Comparison of ENCODE assay signal across 22 cellular contexts in the genomic region with DNA sequence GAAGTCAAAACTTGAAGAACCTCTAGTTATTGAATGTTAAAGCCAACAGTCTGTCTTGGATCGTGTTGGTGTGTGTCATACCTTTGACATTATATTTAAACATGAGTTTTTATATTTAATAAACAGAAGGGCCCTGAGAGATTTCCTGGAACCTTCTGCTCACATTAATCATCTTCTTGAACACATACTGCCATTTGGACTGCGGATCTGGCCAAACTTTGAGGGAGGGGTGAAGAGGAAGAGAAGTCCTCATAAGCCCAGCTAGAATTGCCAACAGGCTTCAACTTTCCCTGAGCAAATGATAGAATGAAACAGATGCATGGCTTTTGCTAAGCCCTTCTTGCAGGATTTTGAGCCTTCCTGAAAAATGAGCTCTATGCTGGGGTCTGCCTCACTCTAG. TPM values are rescaled to one million over a fixed set of nuclear protein-coding genes. Genes with fewer than 3 reads are reported as not detected.
"Had no signal": no experiment of that assay in that cellular context is flagged by ENCODE, and none has a peak within 500 bp of the region (broad histone marks: within the 10 kb centered on the region; RNA-seq: fewer than 3 reads in every experiment).

No MANE protein-coding gene starts in this region.

- DNase-seq: esophagus squamous epithelium; heart left ventricle; hippocampal formation; kidney glomerular epithelial cell; mucosa of descending colon; nephron progenitor cell; posterior cingulate gyrus; right cardiac atrium; stimulated activated CD4-positive, alpha-beta T cell treated with anti-CD3 and anti-CD28 coated beads, Interleukin-4, amount 100 ng/mL, for 1 hour; stimulated activated CD8-positive, alpha-beta memory T cell treated with anti-CD3 and anti-CD28 coated beads, Interleukin-4, amount 100 ng/mL, for 48 hours; stimulated activated naive CD8-positive, alpha-beta T cell treated with anti-CD3 and anti-CD28 coated beads, Interleukin-15, Interleukin-2, amounts not matched to agents 100 U/mL and 50 U/mL, for 24 hours; tibial artery; upper lobe of left lung; uterus had no signal

- H3K36me3 ChIP-seq: esophagus squamous epithelium, heart left ventricle, tibial artery, upper lobe of left lung, uterus had no signal

- H3K27ac Mint-ChIP-seq: dendritic cell treated with granulocyte-macrophage colony-stimulating factor and Interleukin-4, amounts not matched to agents 40 ng/mL and 50 ng/mL, for 4 days; nephron progenitor cell; stimulated activated effector memory CD8-positive, alpha-beta T cell treated with anti-CD3 and anti-CD28 coated beads, Interleukin-12 subunit alpha, Interleukin-12 subunit beta, amount 100 ng/mL, for 72 hours had no signal

- H3K9me3 ChIP-seq: esophagus squamous epithelium, mucosa of descending colon, upper lobe of left lung, uterus had no signal

- H3K4me3 Mint-ChIP-seq: dendritic cell treated with granulocyte-macrophage colony-stimulating factor and Interleukin-4, amounts not matched to agents 40 ng/mL and 50 ng/mL, for 4 days; nephron progenitor cell; stimulated activated effector memory CD8-positive, alpha-beta T cell treated with anti-CD3 and anti-CD28 coated beads, Interleukin-12 subunit alpha, Interleukin-12 subunit beta, amount 100 ng/mL, for 72 hours had no signal

- H3K36me3 Mint-ChIP-seq: stimulated activated effector memory CD8-positive, alpha-beta T cell treated with anti-CD3 and anti-CD28 coated beads, Interleukin-12 subunit alpha, Interleukin-12 subunit beta, amount 100 ng/mL, for 72 hours had no signal

- H3K27me3 ChIP-seq: heart left ventricle, upper lobe of left lung, uterus had no signal

- H3K4me1 Mint-ChIP-seq: stimulated activated effector memory CD8-positive, alpha-beta T cell treated with anti-CD3 and anti-CD28 coated beads, Interleukin-12 subunit alpha, Interleukin-12 subunit beta, amount 100 ng/mL, for 72 hours had no signal

- H3K27ac ChIP-seq: esophagus squamous epithelium, heart left ventricle, tibial artery, upper lobe of left lung, uterus had no signal

- H3K4me3 ChIP-seq: esophagus squamous epithelium, heart left ventricle, mucosa of descending colon, tibial artery, upper lobe of left lung, uterus had no signal

- H3K4me1 ChIP-seq: tibial artery, uterus had no signal

RNA-seq across cellular contexts. Expression of a gene that starts 27.4 kb away (rescaled TPM):
- total RNA-seq: epithelial cell of proximal tubule, esophagus squamous epithelium, frontal cortex, glomerular endothelial cell, lower leg skin, omental fat pad, pulmonary artery endothelial cell, upper lobe of left lung, uterus had no signal
- polyA plus RNA-seq: heart left ventricle, right cardiac atrium had no signal
